Comparison of ENCODE assay signal across 9 cellular contexts in the genomic region with DNA sequence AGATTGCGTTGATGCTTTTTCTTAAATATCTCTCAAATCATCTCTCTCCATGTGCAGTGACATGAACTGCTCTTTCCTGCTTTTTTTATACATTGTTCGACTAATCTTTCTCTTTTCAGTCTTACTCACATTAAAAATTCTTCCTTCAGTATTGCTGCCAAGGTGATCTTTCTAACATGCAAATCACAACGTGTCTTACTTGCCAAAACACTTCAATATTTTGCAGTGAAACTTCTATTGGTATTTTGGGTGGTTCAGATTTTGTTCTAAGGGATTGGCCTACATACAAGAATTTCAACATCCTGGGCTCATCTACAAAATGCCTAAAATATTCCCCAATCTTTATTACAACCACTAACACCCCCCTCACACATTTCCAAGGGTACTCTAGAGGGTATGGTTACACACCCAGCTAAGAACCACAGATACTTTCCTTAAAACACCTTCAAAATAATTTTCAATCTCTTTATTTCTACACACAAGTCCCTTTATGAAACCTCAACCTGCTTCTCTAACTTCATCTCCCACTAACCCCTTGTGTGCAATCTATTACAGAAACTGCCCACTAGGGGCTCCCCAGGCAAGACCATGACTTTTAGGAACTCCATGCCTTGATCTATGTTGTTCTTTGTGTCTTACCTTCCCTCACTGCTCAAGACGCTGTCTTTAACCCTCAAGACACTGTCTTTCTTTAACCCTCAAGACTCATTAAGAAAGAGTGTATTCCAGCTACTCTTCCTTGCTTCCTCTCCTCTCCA. TPM values are rescaled to one million over a fixed set of nuclear protein-coding genes. Genes with fewer than 3 reads are reported as not detected.
DNase-seq lines count a peak whose midpoint lies in the region; ATAC-seq and TF ChIP-seq lines count a peak whose summit lies in the region.
"Had no signal": no experiment of that assay in that cellular context is flagged by ENCODE, and none has a peak within 500 bp of the region (broad histone marks: within the 10 kb centered on the region; RNA-seq: fewer than 3 reads in every experiment).

No MANE protein-coding gene starts in this region.

- H3K27me3 Mint-ChIP-seq in progenitor cell of endocrine pancreas, result no peaks in the 10 kb centered on the region

- DNase-seq in amniotic epithelial cell (ENCODE audit: low read depth) (peak; percentile 40), progenitor cell of endocrine pancreas (ENCODE audit: low spot score, unreplicated experiment) (no peak), NCI-H146 (lab: John Stamatoyannopoulos, UW) (no peak)
- DNase-seq in stimulated activated effector memory CD8-positive, alpha-beta T cell treated with anti-CD3 and anti-CD28 coated beads, Interleukin-12 subunit alpha, Interleukin-12 subunit beta, amount 100 ng/mL, for 72 hours (ENCODE audit: low spot score in 2 of 2), result no peak
- DNase-seq in stimulated activated CD4-positive, alpha-beta T cell treated with anti-CD3 and anti-CD28 coated beads, Interleukin-4, amount 100 ng/mL, for 4 hours, result no peak
- DNase-seq: activated naive CD8-positive, alpha-beta T cell treated with anti-CD3 and anti-CD28 coated beads, Interleukin-2, amount 50 U/mL, for 24 hours had no signal

- TF ChIP-seq CTCF in progenitor cell of endocrine pancreas (IDR thresholded peaks at IDR 0.05; ENCODE audit: unreplicated experiment), result peak; percentile 52

- H3K27ac Mint-ChIP-seq in progenitor cell of endocrine pancreas, result no peak overlapping the region
- no peak overlapping the region for H3K27ac Mint-ChIP-seq in stimulated activated effector memory CD8-positive, alpha-beta T cell treated with anti-CD3 and anti-CD28 coated beads, Interleukin-12 subunit alpha, Interleukin-12 subunit beta, amount 100 ng/mL, for 72 hours
- H3K27ac Mint-ChIP-seq: activated naive CD8-positive, alpha-beta T cell treated with anti-CD3 and anti-CD28 coated beads, Interleukin-2, amount 50 U/mL, for 24 hours had no signal

- H3K9me3 Mint-ChIP-seq in progenitor cell of endocrine pancreas (ENCODE audit: low read depth), result no peaks in the 10 kb centered on the region
- H3K9me3 Mint-ChIP-seq in stimulated activated effector memory CD8-positive, alpha-beta T cell treated with anti-CD3 and anti-CD28 coated beads, Interleukin-12 subunit alpha, Interleukin-12 subunit beta, amount 100 ng/mL, for 72 hours, result no peaks in the 10 kb centered on the region
- H3K9me3 Mint-ChIP-seq: activated naive CD8-positive, alpha-beta T cell treated with anti-CD3 and anti-CD28 coated beads, Interleukin-2, amount 50 U/mL, for 24 hours had no signal

- ATAC-seq in GM18517 (IDR thresholded peaks at IDR 0.05; ENCODE audit: unreplicated experiment) (peak; percentile 83), HG02981 (IDR thresholded peaks at IDR 0.05; ENCODE audit: unreplicated experiment) (peak; percentile 93), GM21717 (IDR thresholded peaks at IDR 0.05; ENCODE audit: unreplicated experiment) (no peak)
- ATAC-seq in stimulated activated effector memory CD8-positive, alpha-beta T cell treated with anti-CD3 and anti-CD28 coated beads, Interleukin-12 subunit alpha, Interleukin-12 subunit beta, amount 100 ng/mL, for 72 hours, result no peak
- ATAC-seq: activated naive CD8-positive, alpha-beta T cell treated with anti-CD3 and anti-CD28 coated beads, Interleukin-2, amount 50 U/mL, for 24 hours had no signal

- H3K4me1 Mint-ChIP-seq in progenitor cell of endocrine pancreas (ENCODE audit: low read depth), result no peaks in the 10 kb centered on the region
- H3K4me1 Mint-ChIP-seq in stimulated activated effector memory CD8-positive, alpha-beta T cell treated with anti-CD3 and anti-CD28 coated beads, Interleukin-12 subunit alpha, Interleukin-12 subunit beta, amount 100 ng/mL, for 72 hours, result no peaks in the 10 kb centered on the region
- H3K4me1 Mint-ChIP-seq: activated naive CD8-positive, alpha-beta T cell treated with anti-CD3 and anti-CD28 coated beads, Interleukin-2, amount 50 U/mL, for 24 hours had no signal

- no peak overlapping the region for H3K4me3 Mint-ChIP-seq in progenitor cell of endocrine pancreas (ENCODE audit: low read depth)
- no peak overlapping the region for H3K4me3 Mint-ChIP-seq in stimulated activated effector memory CD8-positive, alpha-beta T cell treated with anti-CD3 and anti-CD28 coated beads, Interleukin-12 subunit alpha, Interleukin-12 subunit beta, amount 100 ng/mL, for 72 hours
- H3K4me3 Mint-ChIP-seq: activated naive CD8-positive, alpha-beta T cell treated with anti-CD3 and anti-CD28 coated beads, Interleukin-2, amount 50 U/mL, for 24 hours had no signal

- no peaks in the 10 kb centered on the region for H3K36me3 Mint-ChIP-seq in progenitor cell of endocrine pancreas (ENCODE audit: insufficient read depth)
- no peaks in the 10 kb centered on the region for H3K36me3 Mint-ChIP-seq in stimulated activated effector memory CD8-positive, alpha-beta T cell treated with anti-CD3 and anti-CD28 coated beads, Interleukin-12 subunit alpha, Interleukin-12 subunit beta, amount 100 ng/mL, for 72 hours

RNA-seq across cellular contexts. Expression of gene COL3A1, which starts 50.9 kb away (rescaled TPM):
- 15.5 and 30.4 TPM in 2 replicates for total RNA-seq in progenitor cell of endocrine pancreas

Comparison
In these comparisons a context has a peak if more than half of its experiments do, and no peak if none do; other contexts are left out.
1. ATAC-seq: peak in GM18517 (single experiment) and HG02981 (single experiment); none in GM21717 (single experiment) and stimulated activated effector memory CD8-positive, alpha-beta T cell treated with anti-CD3 and anti-CD28 coated beads, Interleukin-12 subunit alpha, Interleukin-12 subunit beta, amount 100 ng/mL, for 72 hours (single experiment).